In genomic region chr1:58496042-58496441, GRCh38 we compare ENCODE assay signal across 27 cellular contexts.
"Had no signal": no experiment of that assay in that cellular context is flagged by ENCODE, and none has a peak within 500 bp of the region (broad histone marks: within the 10 kb centered on the region; RNA-seq: fewer than 3 reads in every experiment).

No MANE protein-coding gene starts in this region.

- H3K27ac ChIP-seq: adrenal gland, body of pancreas, breast epithelium had no signal

- DNase-seq: activated CD4-positive, alpha-beta T cell treated with anti-CD3 and anti-CD28 coated beads, Interleukin-2, amount 10 ng/mL, durations not matched to agents 24 days and 14 days; activated CD4-positive, alpha-beta T cell treated with anti-CD3 and anti-CD28 coated beads, Interleukin-2, amount 50 U/mL, for 4 hours; activated CD4-positive, CD25-positive, alpha-beta regulatory T cell; activated CD8-positive, alpha-beta T cell treated with anti-CD3 and anti-CD28 coated beads for 36 hours; activated gamma-delta T cell treated with Interleukin-2 at 50 U/mL for 16 hours; activated naive CD4-positive, alpha-beta T cell treated with anti-CD3 and anti-CD28 coated beads for 36 hours; activated T-cell treated with anti-CD3 and anti-CD28 coated beads, Interleukin-2, amount 50 U/mL, for 24 hours; adrenal gland; body of pancreas; NCI-H1092 treated with DMSO at 0.1 percent for 48 hours; NCI-H1417; NCI-H146; NCI-H187; NCI-H2029 treated with DMSO at 0.1 percent for 48 hours; NCI-H2107; NCI-H2171; NCI-H510A; NCI-H526; NCI-H748 treated with DMSO at 0.1 percent for 48 hours; NK-92 treated with Interleukin-12 subunit alpha and Interleukin-12 subunit beta, amount 100 ng/mL, for 24 hours; OCI-M1; Right ventricle myocardium superior had no signal

- H3K9me3 Mint-ChIP-seq: activated CD8-positive, alpha-beta T cell treated with anti-CD3 and anti-CD28 coated beads for 36 hours; activated naive CD4-positive, alpha-beta T cell treated with anti-CD3 and anti-CD28 coated beads for 36 hours; activated T-cell treated with anti-CD3 and anti-CD28 coated beads, Interleukin-2, amount 50 U/mL, for 24 hours; T-helper 2 cell treated with Interferon-gamma antibody and Interleukin-4, amounts not matched to agents 5 μg/mL and 100 μg/mL, for 36 hours had no signal

- ATAC-seq: activated CD8-positive, alpha-beta T cell treated with anti-CD3 and anti-CD28 coated beads for 36 hours; activated naive CD4-positive, alpha-beta T cell treated with anti-CD3 and anti-CD28 coated beads, Interleukin-2, amount 50 U/mL, for 72 hours; body of pancreas had no signal

- H3K4me3 Mint-ChIP-seq: activated CD4-positive, alpha-beta T cell treated with anti-CD3 and anti-CD28 coated beads, Interleukin-2, amount 10 ng/mL, durations not matched to agents 24 days and 14 days; activated CD8-positive, alpha-beta T cell treated with anti-CD3 and anti-CD28 coated beads for 36 hours; activated naive CD4-positive, alpha-beta T cell treated with anti-CD3 and anti-CD28 coated beads for 36 hours; activated T-cell treated with anti-CD3 and anti-CD28 coated beads, Interleukin-2, amount 50 U/mL, for 24 hours; activated T-helper 1 cell treated with anti-CD3 and anti-CD28 coated beads, Interleukin-12 subunit alpha, Interleukin-12 subunit beta, Interleukin-2, Interleukin-4 antibody, amounts not matched to agents 30 ng/mL and 10 ng/mL and 1 ng/mL, durations not matched to agents 14 hours and 24 hours and 36 hours; T-helper 1 cell treated with Interleukin-12 subunit alpha and Interleukin-12 subunit beta and Interleukin-4 antibody, amounts not matched to agents 30 μg/mL and 1 μg/mL, for 36 hours; T-helper 2 cell treated with Interferon-gamma antibody and Interleukin-4, amounts not matched to agents 5 μg/mL and 100 μg/mL, for 36 hours had no signal

- H3K27me3 ChIP-seq: adrenal gland, body of pancreas, breast epithelium had no signal

- H3K9me3 ChIP-seq: adrenal gland, body of pancreas, breast epithelium had no signal

- H3K36me3 ChIP-seq: adrenal gland, breast epithelium had no signal

- H3K27me3 Mint-ChIP-seq: activated CD4-positive, alpha-beta T cell treated with anti-CD3 and anti-CD28 coated beads, Interleukin-2, amount 10 ng/mL, durations not matched to agents 24 days and 14 days; activated CD8-positive, alpha-beta T cell treated with anti-CD3 and anti-CD28 coated beads for 36 hours; activated T-cell treated with anti-CD3 and anti-CD28 coated beads, Interleukin-2, amount 50 U/mL, for 24 hours had no signal

- H3K4me1 ChIP-seq: body of pancreas, breast epithelium had no signal

- H3K4me3 ChIP-seq: adrenal gland, body of pancreas, breast epithelium had no signal

- H3K27ac Mint-ChIP-seq: activated CD4-positive, alpha-beta T cell treated with anti-CD3 and anti-CD28 coated beads, Interleukin-2, amount 10 ng/mL, durations not matched to agents 24 days and 14 days; activated CD8-positive, alpha-beta T cell treated with anti-CD3 and anti-CD28 coated beads for 36 hours; activated naive CD4-positive, alpha-beta T cell treated with anti-CD3 and anti-CD28 coated beads for 36 hours; activated naive CD4-positive, alpha-beta T cell treated with anti-CD3 and anti-CD28 coated beads, Interleukin-2, amount 50 U/mL, for 72 hours; activated T-cell treated with anti-CD3 and anti-CD28 coated beads, Interleukin-2, amount 50 U/mL, for 24 hours; activated T-helper 1 cell treated with anti-CD3 and anti-CD28 coated beads, Interleukin-12 subunit alpha, Interleukin-12 subunit beta, Interleukin-2, Interleukin-4 antibody, amounts not matched to agents 30 ng/mL and 10 ng/mL and 1 ng/mL, durations not matched to agents 14 hours and 24 hours and 36 hours; T-helper 1 cell treated with Interleukin-12 subunit alpha and Interleukin-12 subunit beta and Interleukin-4 antibody, amounts not matched to agents 30 μg/mL and 1 μg/mL, for 36 hours; T-helper 2 cell treated with Interferon-gamma antibody and Interleukin-4, amounts not matched to agents 5 μg/mL and 100 μg/mL, for 36 hours had no signal
